3 cellular contexts compared by ENCODE assay signal in the genomic region with DNA sequence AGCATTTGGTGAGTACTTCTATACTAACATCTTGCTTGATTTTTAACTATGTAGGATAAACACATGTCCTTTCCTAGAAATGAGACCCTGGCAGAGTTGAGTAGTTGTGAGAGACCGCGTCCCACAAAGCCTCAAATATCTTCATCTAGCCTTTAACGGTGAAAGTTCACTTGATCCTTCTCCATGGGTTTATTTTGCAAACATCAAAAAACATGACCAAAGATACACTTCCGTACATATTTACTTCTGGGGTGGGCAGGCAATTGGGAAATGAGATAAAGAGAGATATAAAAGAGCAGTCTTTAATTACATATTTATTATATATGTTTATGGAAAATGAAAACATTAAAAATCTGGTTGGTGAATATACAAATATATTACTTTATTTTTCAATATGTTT.
TF ChIP-seq lines count a peak whose summit lies in the region.

No MANE protein-coding gene starts in this region.

TF ChIP-seq in liver, 16 proteins besides CTCF, POLR2A, EP300 and RAD21:
- peak in 1 of 2 donors; percentile 60 for TF ChIP-seq RXRA (IDR thresholded peaks at IDR 0.05)
- TF ChIP-seq EGR1 (IDR thresholded peaks at IDR 0.05; ENCODE audit: low read depth in 2 of 2): no peak
- TF ChIP-seq HNF4A (conservative IDR thresholded peaks at IDR 0.05): peak in 1 of 2 donors; percentile 41
- peak; percentile 47 for TF ChIP-seq FOXA2 (IDR thresholded peaks at IDR 0.05)
- TF ChIP-seq SP1 (IDR thresholded peaks at IDR 0.05): peak; percentile 30

TF ChIP-seq in HepG2, 621 proteins besides CTCF, POLR2A, EP300 and RAD21 (continues in another document):
- TF ChIP-seq, protein P1, sequence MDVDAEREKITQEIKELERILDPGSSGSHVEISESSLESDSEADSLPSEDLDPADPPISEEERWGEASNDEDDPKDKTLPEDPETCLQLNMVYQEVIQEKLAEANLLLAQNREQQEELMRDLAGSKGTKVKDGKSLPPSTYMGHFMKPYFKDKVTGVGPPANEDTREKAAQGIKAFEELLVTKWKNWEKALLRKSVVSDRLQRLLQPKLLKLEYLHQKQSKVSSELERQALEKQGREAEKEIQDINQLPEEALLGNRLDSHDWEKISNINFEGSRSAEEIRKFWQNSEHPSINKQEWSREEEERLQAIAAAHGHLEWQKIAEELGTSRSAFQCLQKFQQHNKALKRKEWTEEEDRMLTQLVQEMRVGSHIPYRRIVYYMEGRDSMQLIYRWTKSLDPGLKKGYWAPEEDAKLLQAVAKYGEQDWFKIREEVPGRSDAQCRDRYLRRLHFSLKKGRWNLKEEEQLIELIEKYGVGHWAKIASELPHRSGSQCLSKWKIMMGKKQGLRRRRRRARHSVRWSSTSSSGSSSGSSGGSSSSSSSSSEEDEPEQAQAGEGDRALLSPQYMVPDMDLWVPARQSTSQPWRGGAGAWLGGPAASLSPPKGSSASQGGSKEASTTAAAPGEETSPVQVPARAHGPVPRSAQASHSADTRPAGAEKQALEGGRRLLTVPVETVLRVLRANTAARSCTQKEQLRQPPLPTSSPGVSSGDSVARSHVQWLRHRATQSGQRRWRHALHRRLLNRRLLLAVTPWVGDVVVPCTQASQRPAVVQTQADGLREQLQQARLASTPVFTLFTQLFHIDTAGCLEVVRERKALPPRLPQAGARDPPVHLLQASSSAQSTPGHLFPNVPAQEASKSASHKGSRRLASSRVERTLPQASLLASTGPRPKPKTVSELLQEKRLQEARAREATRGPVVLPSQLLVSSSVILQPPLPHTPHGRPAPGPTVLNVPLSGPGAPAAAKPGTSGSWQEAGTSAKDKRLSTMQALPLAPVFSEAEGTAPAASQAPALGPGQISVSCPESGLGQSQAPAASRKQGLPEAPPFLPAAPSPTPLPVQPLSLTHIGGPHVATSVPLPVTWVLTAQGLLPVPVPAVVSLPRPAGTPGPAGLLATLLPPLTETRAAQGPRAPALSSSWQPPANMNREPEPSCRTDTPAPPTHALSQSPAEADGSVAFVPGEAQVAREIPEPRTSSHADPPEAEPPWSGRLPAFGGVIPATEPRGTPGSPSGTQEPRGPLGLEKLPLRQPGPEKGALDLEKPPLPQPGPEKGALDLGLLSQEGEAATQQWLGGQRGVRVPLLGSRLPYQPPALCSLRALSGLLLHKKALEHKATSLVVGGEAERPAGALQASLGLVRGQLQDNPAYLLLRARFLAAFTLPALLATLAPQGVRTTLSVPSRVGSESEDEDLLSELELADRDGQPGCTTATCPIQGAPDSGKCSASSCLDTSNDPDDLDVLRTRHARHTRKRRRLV (CRISPR knock-in tag; IDR thresholded peaks at IDR 0.05): no peak
- TF ChIP-seq SOX5 (CRISPR knock-in tag; IDR thresholded peaks at IDR 0.05; ENCODE audit: borderline replicate concordance): no peak
- TF ChIP-seq ZNF530 (CRISPR knock-in tag; IDR thresholded peaks at IDR 0.05; ENCODE audit: low read depth): no peak
- no peak for TF ChIP-seq ADNP (CRISPR knock-in tag; IDR thresholded peaks at IDR 0.05)
- no peak for TF ChIP-seq MLLT10 (CRISPR knock-in tag; IDR thresholded peaks at IDR 0.05)
- no peak for TF ChIP-seq NONO (IDR thresholded peaks at IDR 0.05)
- no peak for TF ChIP-seq NONO (CRISPR knock-in tag; conservative IDR thresholded peaks at IDR 0.05)
- TF ChIP-seq, protein P2, sequence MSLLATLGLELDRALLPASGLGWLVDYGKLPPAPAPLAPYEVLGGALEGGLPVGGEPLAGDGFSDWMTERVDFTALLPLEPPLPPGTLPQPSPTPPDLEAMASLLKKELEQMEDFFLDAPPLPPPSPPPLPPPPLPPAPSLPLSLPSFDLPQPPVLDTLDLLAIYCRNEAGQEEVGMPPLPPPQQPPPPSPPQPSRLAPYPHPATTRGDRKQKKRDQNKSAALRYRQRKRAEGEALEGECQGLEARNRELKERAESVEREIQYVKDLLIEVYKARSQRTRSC (CRISPR knock-in tag; IDR thresholded peaks at IDR 0.05; ENCODE audit: low read depth): no peak
- TF ChIP-seq PPARG (CRISPR knock-in tag; conservative IDR thresholded peaks at IDR 0.05): no peak
- TF ChIP-seq FOXK2 (IDR thresholded peaks at IDR 0.05): no peak
- TF ChIP-seq, protein P3, sequence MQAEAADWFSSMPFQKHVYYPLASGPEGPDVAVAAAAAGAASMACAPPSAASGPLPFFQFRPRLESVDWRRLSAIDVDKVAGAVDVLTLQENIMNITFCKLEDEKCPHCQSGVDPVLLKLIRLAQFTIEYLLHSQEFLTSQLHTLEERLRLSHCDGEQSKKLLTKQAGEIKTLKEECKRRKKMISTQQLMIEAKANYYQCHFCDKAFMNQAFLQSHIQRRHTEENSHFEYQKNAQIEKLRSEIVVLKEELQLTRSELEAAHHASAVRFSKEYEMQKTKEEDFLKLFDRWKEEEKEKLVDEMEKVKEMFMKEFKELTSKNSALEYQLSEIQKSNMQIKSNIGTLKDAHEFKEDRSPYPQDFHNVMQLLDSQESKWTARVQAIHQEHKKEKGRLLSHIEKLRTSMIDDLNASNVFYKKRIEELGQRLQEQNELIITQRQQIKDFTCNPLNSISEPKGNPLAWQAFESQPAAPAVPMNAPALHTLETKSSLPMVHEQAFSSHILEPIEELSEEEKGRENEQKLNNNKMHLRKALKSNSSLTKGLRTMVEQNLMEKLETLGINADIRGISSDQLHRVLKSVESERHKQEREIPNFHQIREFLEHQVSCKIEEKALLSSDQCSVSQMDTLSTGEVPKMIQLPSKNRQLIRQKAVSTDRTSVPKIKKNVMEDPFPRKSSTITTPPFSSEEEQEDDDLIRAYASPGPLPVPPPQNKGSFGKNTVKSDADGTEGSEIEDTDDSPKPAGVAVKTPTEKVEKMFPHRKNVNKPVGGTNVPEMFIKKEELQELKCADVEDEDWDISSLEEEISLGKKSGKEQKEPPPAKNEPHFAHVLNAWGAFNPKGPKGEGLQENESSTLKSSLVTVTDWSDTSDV (CRISPR knock-in tag; IDR thresholded peaks at IDR 0.05): no peak
- no peak for TF ChIP-seq SP140L (CRISPR knock-in tag; IDR thresholded peaks at IDR 0.05; ENCODE audit: borderline replicate concordance)
- TF ChIP-seq NR2F1 (CRISPR knock-in tag; IDR thresholded peaks at IDR 0.05): no peak
- TF ChIP-seq, protein P4, sequence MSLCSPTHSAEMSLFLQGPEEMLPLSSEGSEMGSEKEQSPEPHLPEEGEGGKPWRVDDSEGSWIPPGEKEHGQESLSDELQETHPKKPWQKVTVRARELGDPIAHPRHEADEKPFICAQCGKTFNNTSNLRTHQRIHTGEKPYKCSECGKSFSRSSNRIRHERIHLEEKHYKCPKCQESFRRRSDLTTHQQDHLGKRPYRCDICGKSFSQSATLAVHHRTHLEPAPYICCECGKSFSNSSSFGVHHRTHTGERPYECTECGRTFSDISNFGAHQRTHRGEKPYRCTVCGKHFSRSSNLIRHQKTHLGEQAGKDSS (CRISPR knock-in tag; IDR thresholded peaks at IDR 0.05; ENCODE audit: borderline replicate concordance, low read depth): no peak
- no peak for TF ChIP-seq ZNF543 (CRISPR knock-in tag; IDR thresholded peaks at IDR 0.05)
- no peak for TF ChIP-seq ZNF430 (CRISPR knock-in tag; IDR thresholded peaks at IDR 0.05)
- no peak for TF ChIP-seq BRCA1 (CRISPR knock-in tag; IDR thresholded peaks at IDR 0.05)

TF ChIP-seq in K562, 482 proteins besides CTCF, POLR2A, EP300 and RAD21:
- TF ChIP-seq ZNF431 (CRISPR knock-in tag; IDR thresholded peaks at IDR 0.05) (no peak), MCM5 (IDR thresholded peaks at IDR 0.05; ENCODE audit: low read depth) (no peak), ZFP1 (CRISPR knock-in tag; IDR thresholded peaks at IDR 0.05) (no peak), NR3C1 (CRISPR knock-in tag; IDR thresholded peaks at IDR 0.05) (no peak), ZNF324 (CRISPR knock-in tag; IDR thresholded peaks at IDR 0.05) (no peak), PHB (CRISPR knock-in tag; IDR thresholded peaks at IDR 0.05) (no peak), ZBTB43 (CRISPR knock-in tag; IDR thresholded peaks at IDR 0.05) (no peak), ZNF592 (IDR thresholded peaks at IDR 0.05) (no peak), GMEB1 (CRISPR knock-in tag; IDR thresholded peaks at IDR 0.05) (no peak), CHD1 (IDR thresholded peaks at IDR 0.05; ENCODE audit: low read length) (no peak), ZNF583 (CRISPR knock-in tag; IDR thresholded peaks at IDR 0.05) (no peak), ZNF316 (IDR thresholded peaks at IDR 0.05) (no peak), POLR2AphosphoS2 (IDR thresholded peaks at IDR 0.05; ENCODE audit: low read length) (no peak), SMARCA4 (IDR thresholded peaks at IDR 0.05) (no peak), ZNF280A (IDR thresholded peaks at IDR 0.05; ENCODE audit: low read depth, partially characterized antibody) (no peak)
- TF ChIP-seq, protein P5, sequence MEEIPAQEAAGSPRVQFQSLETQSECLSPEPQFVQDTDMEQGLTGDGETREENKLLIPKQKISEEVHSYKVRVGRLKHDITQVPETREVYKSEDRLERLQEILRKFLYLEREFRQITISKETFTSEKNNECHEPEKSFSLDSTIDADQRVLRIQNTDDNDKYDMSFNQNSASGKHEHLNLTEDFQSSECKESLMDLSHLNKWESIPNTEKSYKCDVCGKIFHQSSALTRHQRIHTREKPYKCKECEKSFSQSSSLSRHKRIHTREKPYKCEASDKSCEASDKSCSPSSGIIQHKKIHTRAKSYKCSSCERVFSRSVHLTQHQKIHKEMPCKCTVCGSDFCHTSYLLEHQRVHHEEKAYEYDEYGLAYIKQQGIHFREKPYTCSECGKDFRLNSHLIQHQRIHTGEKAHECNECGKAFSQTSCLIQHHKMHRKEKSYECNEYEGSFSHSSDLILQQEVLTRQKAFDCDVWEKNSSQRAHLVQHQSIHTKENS (CRISPR knock-in tag; IDR thresholded peaks at IDR 0.05): no peak
